ENCODE assay signal across 8 cellular contexts in the genomic region with DNA sequence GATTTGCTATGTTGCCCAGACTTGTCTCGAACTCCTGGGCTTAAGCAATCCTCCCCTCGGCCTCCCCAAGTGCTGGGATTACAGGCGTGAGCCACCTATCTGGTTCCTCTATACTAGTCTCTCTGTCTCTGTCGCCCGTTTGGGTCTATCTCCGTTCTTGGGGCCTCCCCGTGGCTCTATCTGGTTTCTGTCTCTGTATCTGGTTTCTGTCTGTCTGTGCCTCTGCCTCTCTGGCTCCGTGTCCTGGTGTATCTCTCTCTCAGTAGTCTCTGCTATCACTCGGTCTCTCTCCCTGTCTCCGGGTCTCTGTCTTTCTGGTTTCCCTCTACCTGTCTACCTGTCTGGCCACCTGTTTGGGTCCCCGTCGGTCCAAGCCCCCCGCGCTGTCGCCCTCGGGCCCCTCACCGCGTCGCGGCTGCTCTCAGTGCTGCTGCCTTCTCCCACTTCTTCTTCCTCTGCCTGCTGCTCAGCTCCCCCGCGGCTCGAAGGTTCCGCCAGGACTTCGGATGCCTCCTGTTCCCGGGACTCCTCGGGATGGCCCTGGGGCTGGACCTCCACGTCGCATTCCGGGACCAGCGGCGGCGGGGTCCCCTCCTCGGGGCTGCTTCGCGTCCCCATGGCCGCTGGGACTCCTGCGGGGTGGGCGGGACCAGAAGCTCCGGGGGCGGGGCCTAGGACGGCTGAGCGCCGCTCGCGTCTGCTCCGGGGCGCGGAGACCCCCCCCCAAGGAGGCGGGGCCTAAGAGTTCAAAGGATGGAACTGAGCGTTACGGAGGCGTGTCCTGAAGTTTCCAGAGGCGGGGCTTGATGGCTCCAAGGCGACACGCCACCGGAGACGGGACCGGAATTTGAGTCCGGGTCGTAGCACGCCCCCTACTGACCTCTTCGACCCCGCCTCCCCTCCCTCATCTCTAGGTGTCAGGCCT. TPM values are rescaled to one million over a fixed set of nuclear protein-coding genes. Genes with fewer than 3 reads are reported as not detected.
DNase-seq lines count a peak whose midpoint lies in the region; ATAC-seq, FAIRE-seq and TF ChIP-seq lines count a peak whose summit lies in the region.

No MANE protein-coding gene starts in this region.

- DNase-seq in COLO829 (ENCODE audit: low spot score) (peak; percentile 92), HS-5 (ENCODE audit: low read depth) (peak; percentile 54), NOMO-1 treated with dmso at 0.1 percent for 144 hours (lab: John Stamatoyannopoulos, UW; ENCODE audit: unreplicated experiment) (peak; percentile 88), endothelial cell of umbilical vein (ENCODE audit: low read depth, low spot score) (peak; percentile 95), middle frontal gyrus (ENCODE audit: extremely low spot score, low spot score) (peak; percentile 89)
- peak; percentile 95 for DNase-seq in activated CD8-positive, alpha-beta memory T cell treated with anti-CD3 and anti-CD28 coated beads, Interleukin-2, amount 50 U/mL, for 1 hour (ENCODE audit: extremely low read depth)
- peak; percentile 99 for DNase-seq in stimulated activated CD8-positive, alpha-beta memory T cell treated with anti-CD3 and anti-CD28 coated beads, Interleukin-2, amount 100 ng/mL, for 1 hour (ENCODE audit: low read depth in 2 of 2)

- H4K20me1 ChIP-seq in endothelial cell of umbilical vein (replicated peaks; ENCODE audit: control insufficient read depth, extremely low read depth, insufficient read depth, low read length), result no peaks in the 10 kb centered on the region

- H3K4me1 ChIP-seq in endothelial cell of umbilical vein (ENCODE audit: control insufficient read depth, extremely low read depth, insufficient read depth, low read length), result peaks cover 11% of the 10 kb centered on the region

- H3K27ac ChIP-seq in endothelial cell of umbilical vein (ENCODE audit: insufficient read depth, low read depth, low read length), result peak overlapping the region; percentile 31

- peak; percentile 64 for ATAC-seq in GM19468 (IDR thresholded peaks at IDR 0.05; ENCODE audit: extremely low read depth, unreplicated experiment)

- H3K79me2 ChIP-seq in endothelial cell of umbilical vein (ENCODE audit: control insufficient read depth, insufficient read depth, low read length), result no peaks in the 10 kb centered on the region

- intact Hi-C loops in endothelial cell of umbilical vein (cut with micrococcal nuclease), result loop anchor here (1.0 to 2.0 kb wide), 4 partner anchors 23 to 56 kb away; a partner anchor contains a TSS

- CTCF ChIA-PET in endothelial cell of umbilical vein (lab: Charles Lee), result interaction anchor here (0.7 to 3.0 kb wide), 13 partner anchors 16 to 1063 kb away, joined by 3 to 47 read pairs (median 4); a partner anchor contains a TSS

- peak overlapping the region; percentile 94 for H2AFZ ChIP-seq in endothelial cell of umbilical vein (ENCODE audit: low read depth, low read length)

- POLR2A ChIA-PET in endothelial cell of umbilical vein (lab: Charles Lee), result no interaction called here

- H3K4me3 ChIP-seq in endothelial cell of umbilical vein (replicated peaks in 1 of 3; ENCODE audit: insufficient read depth in 1 of 3, low read depth in 1 of 3, low read length in 3 of 3), result peak overlapping the region; percentile 42 to 66 (median 49)

- no TSS peak for BruUV-seq in endothelial cell of umbilical vein (replicated peaks; lab: Mats Ljungman, UMichigan)

- H3K9me3 ChIP-seq in endothelial cell of umbilical vein (replicated peaks; ENCODE audit: control insufficient read depth, insufficient read depth, low read length), result no peaks in the 10 kb centered on the region

- FAIRE-seq in endothelial cell of umbilical vein (lab: Jason Lieb, UNC), result peak; percentile 94

- peak overlapping the region; percentile 83 for H3K4me2 ChIP-seq in endothelial cell of umbilical vein (ENCODE audit: insufficient read depth, low read length)

- dilution Hi-C loops in endothelial cell of umbilical vein (cut with MboI; ENCODE audit: extremely low pct_ligation_motif_present, low sequenced_read_pairs), result no loop called here

- H3K36me3 ChIP-seq in endothelial cell of umbilical vein (ENCODE audit: control insufficient read depth in 2 of 2, extremely low read depth in 1 of 2, insufficient read depth in 2 of 2, low read length in 2 of 2), result peaks cover 0 to 4% of the 10 kb centered on the region in 2 experiments

- TF ChIP-seq POLR2A in endothelial cell of umbilical vein (IDR thresholded peaks at IDR 0.05; ENCODE audit: low read depth, low read length), result no peak

- H3K9me1 ChIP-seq in endothelial cell of umbilical vein (replicated peaks; ENCODE audit: control insufficient read depth, extremely low read depth, insufficient read depth, low read length), result no peaks in the 10 kb centered on the region

- H3K27me3 ChIP-seq in endothelial cell of umbilical vein (ENCODE audit: control insufficient read depth in 2 of 2, insufficient read depth in 2 of 2, low read length in 2 of 2), result no peaks in the 10 kb centered on the region

- TF ChIP-seq CTCF in endothelial cell of umbilical vein (IDR thresholded peaks at IDR 0.05; ENCODE audit: extremely low read depth in 1 of 2, insufficient read depth in 1 of 2, low read depth in 1 of 2, low read length in 2 of 2), result peak in 1 of 2 donors; percentile 16

- H3K9ac ChIP-seq in endothelial cell of umbilical vein (replicated peaks; ENCODE audit: extremely low read depth, insufficient read depth, low read length), result peak overlapping the region; percentile 32

TF ChIP-seq in endothelial cell of umbilical vein, 7 proteins besides CTCF, POLR2A, EP300 and RAD21:
- TF ChIP-seq GATA2 (IDR thresholded peaks at IDR 0.05; ENCODE audit: insufficient read depth, insufficient read length, low read depth, low read length), result no peak
- TF ChIP-seq POLR2AphosphoS5 (IDR thresholded peaks at IDR 0.05; ENCODE audit: insufficient read depth, low read depth, low read length), result peak; percentile 13

RNA-seq across cellular contexts. Expression of a gene that starts 0.8 kb away (rescaled TPM):
- 10.1 and 12.0 TPM in 2 replicates for total RNA-seq in endothelial cell of umbilical vein
- 5.5 and 5.6 TPM in 2 replicates for polyA plus RNA-seq in endothelial cell of umbilical vein
- polyA plus RNA-seq in endothelial cell of umbilical vein (2011; cell fraction: cytosol; rRNA removed), result 3.2 and 5.1 TPM in 2 replicates
- polyA plus RNA-seq in endothelial cell of umbilical vein (2011; cell fraction: nucleus; rRNA removed), result 14.0 and 15.0 TPM in 2 replicates
- 5.2 and 12.3 TPM in 2 replicates for polyA plus RNA-seq in endothelial cell of umbilical vein (2012)
- 5.2 and 5.6 TPM in 2 replicates for polyA minus RNA-seq in endothelial cell of umbilical vein
- polyA minus RNA-seq in endothelial cell of umbilical vein (2011; cell fraction: cytosol; rRNA and poly(A)+ RNA removed), result 2.2 TPM
- polyA minus RNA-seq in endothelial cell of umbilical vein (2011; cell fraction: nucleus; rRNA and poly(A)+ RNA removed), result 4.8 and 8.5 TPM in 2 replicates

RNA-seq across cellular contexts. Expression of a gene that starts 23.2 kb away (rescaled TPM):
- 29.4 and 34.5 TPM in 2 replicates for total RNA-seq in endothelial cell of umbilical vein
- 124 and 165 TPM in 2 replicates for polyA plus RNA-seq in endothelial cell of umbilical vein
- polyA plus RNA-seq in endothelial cell of umbilical vein (2011; cell fraction: cytosol; rRNA removed), result 82.3 and 87.5 TPM in 2 replicates
- polyA plus RNA-seq in endothelial cell of umbilical vein (2011; cell fraction: nucleus; rRNA removed), result 31.2 and 41.0 TPM in 2 replicates
- 48.1 and 65.4 TPM in 2 replicates for polyA plus RNA-seq in endothelial cell of umbilical vein (2012)
- 43.6 and 61.6 TPM in 2 replicates for polyA minus RNA-seq in endothelial cell of umbilical vein
- polyA minus RNA-seq in endothelial cell of umbilical vein (2011; cell fraction: cytosol; rRNA and poly(A)+ RNA removed), result 29.6 TPM
- 11.5 and 12.4 TPM in 2 replicates for polyA minus RNA-seq in endothelial cell of umbilical vein (2011; cell fraction: nucleus; rRNA and poly(A)+ RNA removed)

RNA-seq across cellular contexts. Expression of a gene that starts 29.2 kb away (rescaled TPM):
- 1.4 and 3.0 TPM in 2 replicates for total RNA-seq in endothelial cell of umbilical vein
- polyA plus RNA-seq in endothelial cell of umbilical vein, result 0.57 and 0.80 TPM in 2 replicates
- polyA plus RNA-seq in endothelial cell of umbilical vein (2011; cell fraction: cytosol; rRNA removed), result 0.31 and 0.42 TPM in 2 replicates
- polyA plus RNA-seq in endothelial cell of umbilical vein (2011; cell fraction: nucleus; rRNA removed), result 0.20 and 0.35 TPM in 2 replicates
- polyA plus RNA-seq in endothelial cell of umbilical vein (2012), result 0.94 and 1.8 TPM in 2 replicates
- polyA minus RNA-seq in endothelial cell of umbilical vein, result 0.12 TPM in 1 of 2 replicates, not detected in the other
- not detected for polyA minus RNA-seq in endothelial cell of umbilical vein (2011; cell fraction: cytosol; rRNA and poly(A)+ RNA removed)
- 1.2 TPM in 1 of 2 replicates, not detected in the other for polyA minus RNA-seq in endothelial cell of umbilical vein (2011; cell fraction: nucleus; rRNA and poly(A)+ RNA removed)

RNA-seq across cellular contexts. Expression of a gene that starts 38.4 kb away (rescaled TPM):
- total RNA-seq in endothelial cell of umbilical vein, result not detected in 2 replicates
- 0.37 and 0.52 TPM in 2 replicates for polyA plus RNA-seq in endothelial cell of umbilical vein
- 0.13 and 0.23 TPM in 2 replicates for polyA plus RNA-seq in endothelial cell of umbilical vein (2011; cell fraction: cytosol; rRNA removed)
- polyA plus RNA-seq in endothelial cell of umbilical vein (2011; cell fraction: nucleus; rRNA removed), result 0.13 and 0.17 TPM in 2 replicates
- 0.19 and 0.53 TPM in 2 replicates for polyA plus RNA-seq in endothelial cell of umbilical vein (2012)
- polyA minus RNA-seq in endothelial cell of umbilical vein, result not detected in 2 replicates
- 5.9 TPM for polyA minus RNA-seq in endothelial cell of umbilical vein (2011; cell fraction: cytosol; rRNA and poly(A)+ RNA removed)
- polyA minus RNA-seq in endothelial cell of umbilical vein (2011; cell fraction: nucleus; rRNA and poly(A)+ RNA removed), result not detected in 2 replicates

Comparison
In these comparisons a context has a peak if more than half of its experiments do, and no peak if none do; other contexts are left out.
1. Peak in every context shown above with its lines: DNase-seq, ATAC-seq, H3K4me3 ChIP-seq and H3K27ac ChIP-seq.